ENCODE assay signal across 9 cellular contexts in genomic region chr19:35509861-35510625, GRCh38. TPM values are rescaled to one million over a fixed set of nuclear protein-coding genes. Genes with fewer than 3 reads are reported as not detected.
DNase-seq lines count a peak whose midpoint lies in the region; ATAC-seq, FAIRE-seq and TF ChIP-seq lines count a peak whose summit lies in the region.
"Had no signal": no experiment of that assay in that cellular context is flagged by ENCODE, and none has a peak within 500 bp of the region (broad histone marks: within the 10 kb centered on the region; RNA-seq: fewer than 3 reads in every experiment).

No MANE protein-coding gene starts in this region.

- 0 to 2% methylated on average over 37 to 39 of the region's 39 CpGs for WGBS in pancreas, 2 donors

- no peaks in the 10 kb centered on the region for H3K9me3 Mint-ChIP-seq in activated naive CD4-positive, alpha-beta T cell treated with anti-CD3 and anti-CD28 coated beads for 36 hours

- H3K4me3 ChIP-seq in HUES48 (ENCODE audit: low read depth, low read length) (peak overlapping the region; percentile 79), pancreas (peak overlapping the region; percentile 26 to 64 (median 41)), tibial artery (peak overlapping the region; percentile 40 to 48)

- FAIRE-seq in pancreas (lab: Jason Lieb, UNC), result no peak

- H3K4me3 Mint-ChIP-seq in activated naive CD4-positive, alpha-beta T cell treated with anti-CD3 and anti-CD28 coated beads for 36 hours, result peak overlapping the region; percentile 57

- H3K4me1 ChIP-seq in HUES48 (ENCODE audit: control insufficient read depth, insufficient read depth, low read length) (peaks cover 23% of the 10 kb centered on the region), pancreas (peaks cover 0 to 8% (median 4%) of the 10 kb centered on the region in 3 donors), tibial artery (peaks cover 0 to 20% (median 8%) of the 10 kb centered on the region in 4 donors)

- peaks cover 36% of the 10 kb centered on the region for H3K36me3 ChIP-seq in HUES48 (ENCODE audit: control insufficient read depth, insufficient read depth, low read length)
- H3K36me3 ChIP-seq in pancreas, result peaks cover 0 to 8% (median 0%) of the 10 kb centered on the region in 3 donors
- H3K36me3 ChIP-seq in tibial artery, result peaks cover 0 to 10% (median 0%) of the 10 kb centered on the region in 3 donors

- CTCF ChIA-PET in RWPE1 (lab: Yijun Ruan, JAX), result interaction anchor here (0.5 to 2.2 kb wide), 21 partner anchors 8 to 570 kb away, joined by 3 to 16 read pairs (median 4); partner anchors contain the start of genes PSENEN and U2AF1L4
- CTCF ChIA-PET in activated naive CD4-positive, alpha-beta T cell treated with anti-CD3 and anti-CD28 coated beads for 36 hours (lab: Charles Lee), result interaction anchor here (0.5 to 4.9 kb wide), 27 partner anchors 9 to 393 kb away, joined by 3 to 24 read pairs (median 4); no protein-coding TSS in a partner anchor

- no peak for ATAC-seq in Right ventricle myocardium inferior
- ATAC-seq in pancreas, result peak; percentile 87 to 94 (median 90)
- ATAC-seq in GM21529 (IDR thresholded peaks at IDR 0.05; ENCODE audit: unreplicated experiment), result no peak

- peak overlapping the region; percentile 96 for H3K27ac ChIP-seq in HUES48 (ENCODE audit: low read depth, low read length)
- H3K27ac ChIP-seq in RWPE1, result peak overlapping the region; percentile 90
- H3K27ac ChIP-seq in pancreas, result peak overlapping the region; percentile 79 to 87 (median 80)
- peak overlapping the region; percentile 38 to 51 for H3K27ac ChIP-seq in tibial artery

- TF ChIP-seq CTCF in RWPE1 (conservative IDR thresholded peaks at IDR 0.05; ENCODE audit: low read depth) (peak; percentile 95), pancreas (IDR thresholded peaks at IDR 0.05) (peak; percentile 96 to 99 (median 97)), tibial artery (IDR thresholded peaks at IDR 0.05) (peak; percentile 81 to 91)

- POLR2A ChIA-PET in RWPE1 (lab: Yijun Ruan, JAX; ENCODE audit: low non-redundant PET), result interaction anchor here (0.9 kb wide), 1 partner anchor 53 kb away, joined by 3 read pairs; no protein-coding TSS in a partner anchor

- peak overlapping the region; percentile 89 for H3K9ac ChIP-seq in HUES48 (ENCODE audit: low read depth, low read length)

- intact Hi-C loops in activated naive CD4-positive, alpha-beta T cell treated with anti-CD3 and anti-CD28 coated beads for 36 hours (cut with micrococcal nuclease), result loop anchor here (1.0 kb wide), 2 partner anchors 36 to 82 kb away; no protein-coding TSS in a partner anchor
- intact Hi-C loops in Right ventricle myocardium inferior (cut with DNase I) (no loop called here), pancreas (cut with DNase I) (no loop called here), tibial artery (cut with DNase I; ENCODE audit: low total_unique reads) (no loop called here)

- peaks cover 6% of the 10 kb centered on the region; the same call in 1 of the 2 replicates for H3K27me3 ChIP-seq in HUES48 (ENCODE audit: control insufficient read depth, insufficient read depth, low read length)
- no peaks in the 10 kb centered on the region for H3K27me3 ChIP-seq in pancreas
- peaks cover 0 to 47% of the 10 kb centered on the region in 2 donors for H3K27me3 ChIP-seq in tibial artery

- H3K27ac Mint-ChIP-seq in activated naive CD4-positive, alpha-beta T cell treated with anti-CD3 and anti-CD28 coated beads for 36 hours, result no peak overlapping the region

- H3K36me3 Mint-ChIP-seq in activated naive CD4-positive, alpha-beta T cell treated with anti-CD3 and anti-CD28 coated beads for 36 hours (ENCODE audit: low read depth), result no peaks in the 10 kb centered on the region

- H3K27me3 Mint-ChIP-seq in activated naive CD4-positive, alpha-beta T cell treated with anti-CD3 and anti-CD28 coated beads for 36 hours (ENCODE audit: low read depth), result peaks cover 36% of the 10 kb centered on the region

- H3K4me1 Mint-ChIP-seq in activated naive CD4-positive, alpha-beta T cell treated with anti-CD3 and anti-CD28 coated beads for 36 hours (ENCODE audit: low read depth), result peaks cover 15% of the 10 kb centered on the region

- H3K9me3 ChIP-seq in HUES48 (ENCODE audit: control insufficient read depth, insufficient read depth, low read length) (no peaks in the 10 kb centered on the region), pancreas (no peaks in the 10 kb centered on the region), tibial artery (no peaks in the 10 kb centered on the region)

- DNase-seq in ELR (ENCODE audit: low read depth) (peak; percentile 65), RWPE1 (ENCODE audit: low spot score) (peak; percentile 93), Right ventricle myocardium inferior (ENCODE audit: missing footprints) (peak; percentile 85), pancreas (peak; percentile 84 to 99 (median 94)), tibial artery (peak; percentile 49 to 74)
- peak; percentile 80 for DNase-seq in activated naive CD4-positive, alpha-beta T cell treated with anti-CD3 and anti-CD28 coated beads for 36 hours

RNA-seq across cellular contexts. Expression of gene DMKN, which starts 3.4 kb away (rescaled TPM):
- total RNA-seq in activated naive CD4-positive, alpha-beta T cell treated with anti-CD3 and anti-CD28 coated beads for 36 hours, result 1 to 10 TPM in 1 of 2 experiments, under 1 TPM in 1; 0.86 to 1.7 TPM
- total RNA-seq in Right ventricle myocardium inferior (3.4 TPM), pancreas (10 to 100 TPM; 48.5 to 86.7 (median 60.0) TPM)
- 100 to 1,000 TPM; 133 to 197 TPM for polyA plus RNA-seq in pancreas
- total RNA-seq: pulmonary artery endothelial cell had no signal

RNA-seq across cellular contexts. Expression of gene SBSN, which starts 18.1 kb away (rescaled TPM):
- not detected for total RNA-seq in activated naive CD4-positive, alpha-beta T cell treated with anti-CD3 and anti-CD28 coated beads for 36 hours
- total RNA-seq in Right ventricle myocardium inferior (not detected), pancreas (not detected)
- under 1 TPM; 0.15 to 0.16 TPM for polyA plus RNA-seq in pancreas
- total RNA-seq: pulmonary artery endothelial cell had no signal

RNA-seq across cellular contexts. Expression of gene KRTDAP, which starts 19.8 kb away (rescaled TPM):
- not detected for total RNA-seq in activated naive CD4-positive, alpha-beta T cell treated with anti-CD3 and anti-CD28 coated beads for 36 hours
- total RNA-seq in Right ventricle myocardium inferior (not detected), pancreas (1 to 10 TPM in 1 of 6 donors, under 1 TPM in 1, not detected in 4; 0.35 to 1.1 TPM)
- polyA plus RNA-seq in pancreas, result 1 to 10 TPM; 1.4 to 2.0 TPM
- total RNA-seq: pulmonary artery endothelial cell had no signal

RNA-seq across cellular contexts. Expression of gene GAPDHS, which starts 23.2 kb away (rescaled TPM):
- total RNA-seq in activated naive CD4-positive, alpha-beta T cell treated with anti-CD3 and anti-CD28 coated beads for 36 hours, result not detected
- total RNA-seq in Right ventricle myocardium inferior (not detected), pancreas (not detected)
- not detected for polyA plus RNA-seq in pancreas
- total RNA-seq: pulmonary artery endothelial cell had no signal

RNA-seq across cellular contexts. Expression of gene TMEM147, which starts 35.4 kb away (rescaled TPM):
- 10 to 100 TPM; 63.1 to 63.4 TPM for total RNA-seq in activated naive CD4-positive, alpha-beta T cell treated with anti-CD3 and anti-CD28 coated beads for 36 hours
- total RNA-seq in Right ventricle myocardium inferior, result 84.6 TPM
- total RNA-seq in pancreas, result 10 to 100 TPM; 44.3 to 63.9 (median 51.5) TPM
- 10 to 100 TPM; 70.2 to 91.1 TPM for polyA plus RNA-seq in pancreas

Comparison
In these comparisons a context has a peak if more than half of its experiments do, and no peak if none do; other contexts are left out.
1. H3K27ac ChIP-seq: peak in every context shown above with its lines; median percentile 96 in HUES48; 90 in RWPE1; 80 in pancreas; 44 in tibial artery.
2. ATAC-seq: peak in pancreas (4 of 4); none in Right ventricle myocardium inferior (single experiment) and GM21529 (single experiment).
3. RNA of gene DMKN, which starts 3.4 kb away (total RNA-seq): 48.5 to 86.7 TPM in pancreas; 3.4 TPM in Right ventricle myocardium inferior (single experiment) and 0.86 to 1.7 TPM in activated naive CD4-positive, alpha-beta T cell treated with anti-CD3 and anti-CD28 coated beads for 36 hours; every median in the first group is over 10 times any median in the second.
4. Peak in every context shown above with its lines, with median percentiles within 50 percentile points of each other: DNase-seq, H3K4me3 ChIP-seq and CTCF ChIP-seq.